ENCODE assay signal across 27 cellular contexts in genomic region chr6:81693212-81693611, GRCh38.
"Had no signal": no experiment of that assay in that cellular context is flagged by ENCODE, and none has a peak within 500 bp of the region (broad histone marks: within the 10 kb centered on the region; RNA-seq: fewer than 3 reads in every experiment).

No MANE protein-coding gene starts in this region.

- H3K9me3 ChIP-seq: ascending aorta, breast epithelium, colonic mucosa, gastroesophageal sphincter, heart right ventricle had no signal

- H3K36me3 ChIP-seq: ascending aorta, breast epithelium, cardiac muscle cell, colonic mucosa, gastroesophageal sphincter, heart right ventricle had no signal

- H3K27me3 ChIP-seq: ascending aorta, breast epithelium, cardiac muscle cell, colonic mucosa, foreskin keratinocyte, gastroesophageal sphincter, heart right ventricle had no signal

- DNase-seq: activated CD4-positive, alpha-beta memory T cell treated with anti-CD3 and anti-CD28 coated beads for 36 hours; activated CD4-positive, alpha-beta T cell treated with anti-CD3 and anti-CD28 coated beads for 36 hours; activated CD4-positive, alpha-beta T cell treated with anti-CD3 and anti-CD28 coated beads, Interleukin-2, amount 10 ng/mL, durations not matched to agents 24 days and 14 days; activated CD4-positive, CD25-positive, alpha-beta regulatory T cell; activated CD4-positive, CD25-positive, alpha-beta regulatory T cell treated with anti-CD3 and anti-CD28 coated beads, Interleukin-2, amount 50 U/mL, for 72 hours; activated CD8-positive, alpha-beta memory T cell treated with anti-CD3 and anti-CD28 coated beads, Interleukin-2, amount 10 ng/mL, durations not matched to agents 7 days and 5 days; activated CD8-positive, alpha-beta memory T cell treated with anti-CD3 and anti-CD28 coated beads, Interleukin-2, amount 50 U/mL, for 4 hours; activated CD8-positive, alpha-beta T cell treated with anti-CD3 and anti-CD28 coated beads, Interleukin-2, amount 10 ng/mL, durations not matched to agents 7 days and 5 days; activated effector memory CD4-positive, alpha-beta T cell treated with anti-CD3 and anti-CD28 coated beads, Interleukin-2, amount 50 U/mL, for 16 hours; activated naive CD4-positive, alpha-beta T cell treated with anti-CD3 and anti-CD28 coated beads for 36 hours; activated naive CD8-positive, alpha-beta T cell treated with anti-CD3 and anti-CD28 coated beads for 36 hours; activated naive CD8-positive, alpha-beta T cell treated with anti-CD3 and anti-CD28 coated beads, Interleukin-2, amount 50 U/mL, for 24 hours; activated T-cell treated with anti-CD3 and anti-CD28 coated beads, Interleukin-2, amount 50 U/mL, for 1 hour; activated T-cell treated with anti-CD3 and anti-CD28 coated beads, Interleukin-2, amount 50 U/mL, for 48 hours; central memory CD4-positive, alpha-beta T cell; cerebellar nuclear complex; colonic mucosa; effector CD8-positive, alpha-beta T cell; foreskin keratinocyte; heart right ventricle; T-helper 1 cell; T-helper 2 cell had no signal

- ATAC-seq: activated CD4-positive, alpha-beta T cell treated with anti-CD3 and anti-CD28 coated beads for 36 hours; activated CD8-positive, alpha-beta memory T cell treated with anti-CD3 and anti-CD28 coated beads, Interleukin-2, amount 10 ng/mL, durations not matched to agents 7 days and 5 days; activated CD8-positive, alpha-beta T cell treated with anti-CD3 and anti-CD28 coated beads, Interleukin-2, amount 10 ng/mL, durations not matched to agents 7 days and 5 days; activated naive CD8-positive, alpha-beta T cell treated with anti-CD3 and anti-CD28 coated beads, Interleukin-2, amount 50 U/mL, for 24 hours; esophagus mucosa; foreskin keratinocyte; gastroesophageal sphincter; heart right ventricle had no signal

- H3K27ac ChIP-seq: ascending aorta, breast epithelium, cardiac muscle cell, colonic mucosa, foreskin keratinocyte, gastroesophageal sphincter had no signal

- H3K4me3 ChIP-seq: ascending aorta, breast epithelium, cardiac muscle cell, colonic mucosa, gastroesophageal sphincter, heart right ventricle had no signal

- H3K4me1 ChIP-seq: ascending aorta, breast epithelium, colonic mucosa, foreskin keratinocyte had no signal
